In the genomic region with DNA sequence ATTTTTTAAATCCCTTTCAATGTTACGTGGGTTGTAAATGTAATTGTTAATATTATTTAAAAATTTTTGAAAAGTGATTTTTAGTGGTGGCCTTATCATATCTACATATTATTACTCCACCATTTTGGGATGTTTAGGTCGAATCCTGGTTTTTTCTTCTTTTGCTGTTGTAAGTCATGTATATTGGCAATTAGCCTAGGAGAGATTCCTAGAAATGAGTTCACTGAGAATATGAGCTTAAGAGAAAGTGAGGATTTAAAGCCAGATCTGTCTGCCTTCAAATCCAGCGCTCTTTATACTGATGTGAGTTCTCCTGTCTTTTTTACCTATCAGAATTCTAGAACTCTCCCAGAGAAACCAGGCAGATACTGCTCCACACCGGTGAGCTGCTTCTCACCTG, we compare ENCODE assay signal across 12 cellular contexts. TPM values are rescaled to one million over a fixed set of nuclear protein-coding genes. Genes with fewer than 3 reads are reported as not detected.
A peak's percentile ranks its signal among the peaks of the same experiment; 100 is the strongest.
DNase-seq lines count a peak whose midpoint lies in the region; ATAC-seq and TF ChIP-seq lines count a peak whose summit lies in the region.
"Had no signal": no experiment of that assay in that cellular context is flagged by ENCODE, and none has a peak within 500 bp of the region (broad histone marks: within the 10 kb centered on the region; RNA-seq: fewer than 3 reads in every experiment).

No MANE protein-coding gene starts in this region.

- no peaks in the 10 kb centered on the region for H3K36me3 ChIP-seq in GM23248 (ENCODE audit: low read depth)
- no peaks in the 10 kb centered on the region for H3K36me3 ChIP-seq in sigmoid colon
- H3K36me3 ChIP-seq: thoracic aorta had no signal

- TF ChIP-seq EP300 in sigmoid colon (IDR thresholded peaks at IDR 0.05) = no peak

- TF ChIP-seq CTCF in WTC11 (IDR thresholded peaks at IDR 0.05) (no peak), fibroblast of pulmonary artery (IDR thresholded peaks at IDR 0.05; ENCODE audit: low read length, missing control alignments) (no peak), sigmoid colon (IDR thresholded peaks at IDR 0.05) (no peak)

- no peak overlapping the region for H2AFZ ChIP-seq in GM23248

- 0 out of 2 replicates have a peak, but pooled peaks cover 4% of the 10 kb centered on the region for H3F3A ChIP-seq in GM23248 (ENCODE audit: insufficient read depth)

- intact Hi-C loops in sigmoid colon (cut with DNase I) = no loop called here

- no peaks in the 10 kb centered on the region for H3K9me3 Mint-ChIP-seq in WTC11
- H3K9me3 Mint-ChIP-seq: activated CD4-positive, alpha-beta memory T cell treated with anti-CD3 and anti-CD28 coated beads, Interleukin-2, amount 10 ng/mL, durations not matched to agents 7 days and 5 days; CD8-positive, alpha-beta memory T cell had no signal

- no peak overlapping the region for H3K9ac ChIP-seq in GM23248

- TF ChIP-seq POLR2A in sigmoid colon (IDR thresholded peaks at IDR 0.05) = no peak

- CTCF ChIA-PET in WTC11 (lab: Charles Lee) = interaction anchor here (0.8 to 1.3 kb wide), 3 partner anchors 7 to 35 kb away, joined by 3 read pairs; no protein-coding TSS in a partner anchor

- peaks cover 36% of the 10 kb centered on the region for H3K4me1 Mint-ChIP-seq in WTC11

- peaks cover 83% of the 10 kb centered on the region for H3K79me2 ChIP-seq in GM23248 (ENCODE audit: insufficient read depth)

- no peak overlapping the region for H3K4me3 ChIP-seq in GM23248
- H3K4me3 ChIP-seq in fibroblast of pulmonary artery (replicated peaks; ENCODE audit: low read depth, low read length) = no peak overlapping the region
- H3K4me3 ChIP-seq in sigmoid colon = no peak overlapping the region
- H3K4me3 ChIP-seq: thoracic aorta had no signal

- peaks cover 18% of the 10 kb centered on the region for H3K4me1 ChIP-seq in GM23248 (ENCODE audit: insufficient read depth)
- peaks cover 0 to 30% (median 20%) of the 10 kb centered on the region in 4 donors for H3K4me1 ChIP-seq in sigmoid colon

- 72 to 73% methylated on average over 4 of the region's 4 CpGs for WGBS in GM23248 (ENCODE audit: low coverage in 1 of 2, low lambda C conversion rate in 2 of 2, missing lambda C conversion rate in 2 of 2), 2 experiments
- WGBS in sigmoid colon, 2 donors = 84 to 90% methylated on average over 4 of the region's 4 CpGs

- no peaks in the 10 kb centered on the region for H3K9me3 ChIP-seq in GM23248 (ENCODE audit: low read depth)
- H3K9me3 ChIP-seq in sigmoid colon = no peaks in the 10 kb centered on the region
- H3K9me3 ChIP-seq: thoracic aorta had no signal

- H3K9me2 ChIP-seq in GM23248 (ENCODE audit: insufficient read depth) = no peaks in the 10 kb centered on the region

- peak overlapping the region; percentile 54; the same call in 1 of the 2 replicates for H3K27ac Mint-ChIP-seq in WTC11
- H3K27ac Mint-ChIP-seq: activated CD4-positive, alpha-beta memory T cell treated with anti-CD3 and anti-CD28 coated beads, Interleukin-2, amount 10 ng/mL, durations not matched to agents 7 days and 5 days had no signal

- H3K36me3 Mint-ChIP-seq in WTC11 = no peaks in the 10 kb centered on the region

- H3K27ac ChIP-seq in GM23248 = no peak overlapping the region
- peak overlapping the region in 3 of 4 donors; percentile 34 to 39 (median 39) for H3K27ac ChIP-seq in sigmoid colon
- H3K27ac ChIP-seq: thoracic aorta had no signal

- no peaks in the 10 kb centered on the region for H3K27me3 Mint-ChIP-seq in WTC11 (ENCODE audit: low read depth)
- H3K27me3 Mint-ChIP-seq: activated CD4-positive, alpha-beta memory T cell treated with anti-CD3 and anti-CD28 coated beads, Interleukin-2, amount 10 ng/mL, durations not matched to agents 7 days and 5 days; CD8-positive, alpha-beta memory T cell; progenitor cell of endocrine pancreas had no signal

- DNase-seq in GM23248 (peak; percentile 71), WTC11 (ENCODE audit: low spot score) (no peak), fibroblast of pulmonary artery (ENCODE audit: low read depth) (peak; percentile 62), sigmoid colon (no peak), GDM1 (lab: John Stamatoyannopoulos, UW) (no peak)
- DNase-seq: activated CD4-positive, alpha-beta memory T cell treated with anti-CD3 and anti-CD28 coated beads, Interleukin-2, amount 10 ng/mL, durations not matched to agents 7 days and 5 days; CD8-positive, alpha-beta memory T cell; NCI-H2081 treated with DMSO at 0.1 percent for 48 hours had no signal

- ATAC-seq in WTC11 = no peak
- no peak for ATAC-seq in HG03520 (IDR thresholded peaks at IDR 0.05; ENCODE audit: unreplicated experiment)
- no peak for ATAC-seq in GM21367 (IDR thresholded peaks at IDR 0.05; ENCODE audit: unreplicated experiment)

- H4K20me1 ChIP-seq in GM23248 (ENCODE audit: insufficient read depth) = no peaks in the 10 kb centered on the region

- H3K27me3 ChIP-seq in GM23248 (replicated peaks; ENCODE audit: insufficient read depth) (no peaks in the 10 kb centered on the region), sigmoid colon (no peaks in the 10 kb centered on the region)

- POLR2A ChIA-PET in WTC11 (lab: Charles Lee) = no interaction called here

- H3K4me3 Mint-ChIP-seq in WTC11 = no peak overlapping the region
- H3K4me3 Mint-ChIP-seq: activated CD4-positive, alpha-beta memory T cell treated with anti-CD3 and anti-CD28 coated beads, Interleukin-2, amount 10 ng/mL, durations not matched to agents 7 days and 5 days had no signal

- in situ Hi-C loops in GM23248 (cut with MboI) = no loop called here

- H3K4me2 ChIP-seq in GM23248 (ENCODE audit: unreplicated experiment) = peak overlapping the region; percentile 32

TF ChIP-seq in WTC11, 78 proteins besides CTCF, POLR2A, EP300 and RAD21:
- TF ChIP-seq MYBL2 (CRISPR knock-in tag; IDR thresholded peaks at IDR 0.05) = no peak

RNA-seq across cellular contexts. Expression of gene PTPRJ, which starts 56.1 kb away (rescaled TPM):
- 9.5 and 10.0 TPM in 2 replicates for total RNA-seq in GM23248 (2014; rRNA removed; shearing (Covaris generic))
- 4.1 and 4.5 TPM in 2 replicates for polyA plus RNA-seq in GM23248 (2016; fragmentation: Nextera tagmentation; extraction: Ambion mirVana)
- total RNA-seq in WTC11 (2021) = 17.1 to 19.5 TPM (median 17.9 TPM) in 3 replicates
- total RNA-seq in sigmoid colon = 10 to 100 TPM in 3 of 4 donors, 1 to 10 TPM in 1; 7.9 to 12.2 (median 10.3) TPM
- polyA plus RNA-seq in sigmoid colon = 10 to 100 TPM in 1 of 3 donors, 1 to 10 TPM in 2; 2.4 to 23.3 (median 5.3) TPM

Comparison
In these comparisons a context has a peak if more than half of its experiments do, and no peak if none do; other contexts are left out.
1. DNase-seq: peak in GM23248 (single experiment) and fibroblast of pulmonary artery (single experiment); none in WTC11 (single experiment), sigmoid colon (single experiment) and GDM1 (single experiment).